Comparison of ENCODE assay signal across 8 cellular contexts in genomic region chr7:114931656-114932011, GRCh38. TPM values are rescaled to one million over a fixed set of nuclear protein-coding genes. Genes with fewer than 3 reads are reported as not detected.
DNase-seq lines count a peak whose midpoint lies in the region; ATAC-seq and TF ChIP-seq lines count a peak whose summit lies in the region.

No MANE protein-coding gene starts in this region.

- intact Hi-C loops in CD4-positive, alpha-beta T cell (cut with DNase I, micrococcal nuclease), result loop anchor here in 1 of 2 experiments (1.0 kb wide), 1 partner anchor 8 kb away; no protein-coding TSS in a partner anchor

- no peaks in the 10 kb centered on the region for H3K36me3 Mint-ChIP-seq in CD4-positive, alpha-beta T cell (ENCODE audit: low read depth)
- peaks cover 20% of the 10 kb centered on the region for H3K36me3 Mint-ChIP-seq in activated naive CD8-positive, alpha-beta T cell treated with anti-CD3 and anti-CD28 coated beads, Interleukin-2, amount 50 U/mL, for 24 hours (ENCODE audit: low read depth)

- peaks cover 38% of the 10 kb centered on the region for H3K4me1 Mint-ChIP-seq in CD4-positive, alpha-beta T cell (ENCODE audit: low read depth)
- H3K4me1 Mint-ChIP-seq in activated naive CD8-positive, alpha-beta T cell treated with anti-CD3 and anti-CD28 coated beads, Interleukin-2, amount 50 U/mL, for 24 hours, result peaks cover 36% of the 10 kb centered on the region

- POLR2A ChIA-PET in CD4-positive, alpha-beta T cell (lab: Charles Lee), result interaction anchor here (1.3 to 1.9 kb wide), 3 partner anchors 8 to 19 kb away, joined by 3 to 13 read pairs (median 6); partner anchors contain the start of gene MDFIC

- H3K4me3 Mint-ChIP-seq in CD4-positive, alpha-beta T cell, result peak overlapping the region; percentile 85
- H3K4me3 Mint-ChIP-seq in activated naive CD8-positive, alpha-beta T cell treated with anti-CD3 and anti-CD28 coated beads, Interleukin-2, amount 50 U/mL, for 24 hours, result no peak overlapping the region

- CTCF ChIA-PET in CD4-positive, alpha-beta T cell (lab: Charles Lee), result interaction anchor here (0.7 to 1.8 kb wide), 6 partner anchors 8 to 78 kb away, joined by 3 to 11 read pairs (median 3); no protein-coding TSS in a partner anchor

- no peaks in the 10 kb centered on the region for H3K9me3 ChIP-seq in CD4-positive, alpha-beta T cell (ENCODE audit: control insufficient read depth, low read length)

- H3K27me3 Mint-ChIP-seq in CD4-positive, alpha-beta T cell, result no peaks in the 10 kb centered on the region
- H3K27me3 Mint-ChIP-seq in activated naive CD8-positive, alpha-beta T cell treated with anti-CD3 and anti-CD28 coated beads, Interleukin-2, amount 50 U/mL, for 24 hours, result no peaks in the 10 kb centered on the region

- no peak overlapping the region for H3K27ac Mint-ChIP-seq in CD4-positive, alpha-beta T cell
- H3K27ac Mint-ChIP-seq in activated naive CD8-positive, alpha-beta T cell treated with anti-CD3 and anti-CD28 coated beads, Interleukin-2, amount 50 U/mL, for 24 hours, result no peak overlapping the region

- peak in 3 of 10 experiments; percentile 9 to 24 (median 10) for DNase-seq in CD4-positive, alpha-beta T cell
- DNase-seq in activated naive CD8-positive, alpha-beta T cell treated with anti-CD3 and anti-CD28 coated beads, Interleukin-2, amount 50 U/mL, for 24 hours, result no peak
- DNase-seq in A172 (ENCODE audit: low spot score), result no peak
- no peak for DNase-seq in NOMO-1 (lab: John Stamatoyannopoulos, UW; ENCODE audit: unreplicated experiment in 2 of 2)
- DNase-seq in NCI-H1048 (lab: John Stamatoyannopoulos, UW), result no peak
- no peak for DNase-seq in omental fat pad (ENCODE audit: low spot score)

- ATAC-seq in CD4-positive, alpha-beta T cell (ENCODE audit: poor library complexity), result peak; percentile 80
- peak; percentile 74 for ATAC-seq in GM19452 (IDR thresholded peaks at IDR 0.05; ENCODE audit: unreplicated experiment)
- peak; percentile 89 for ATAC-seq in HG03354 (IDR thresholded peaks at IDR 0.05; ENCODE audit: poor library complexity, severe bottlenecking, unreplicated experiment)
- ATAC-seq in activated naive CD8-positive, alpha-beta T cell treated with anti-CD3 and anti-CD28 coated beads, Interleukin-2, amount 50 U/mL, for 24 hours, result peak; percentile 76
- ATAC-seq in omental fat pad (ENCODE audit: low FRiP score), result no peak

- no peaks in the 10 kb centered on the region for H3K27me3 ChIP-seq in CD4-positive, alpha-beta T cell (ENCODE audit: control insufficient read depth, insufficient read depth, low read length)

- no peak for TF ChIP-seq CTCF in CD4-positive, alpha-beta T cell (IDR thresholded peaks at IDR 0.05)
- no peak for TF ChIP-seq CTCF in omental fat pad (IDR thresholded peaks at IDR 0.05)

- peak overlapping the region; percentile 48 for H3K27ac ChIP-seq in CD4-positive, alpha-beta T cell (ENCODE audit: low read depth, low read length)

- H3K9me3 Mint-ChIP-seq in CD4-positive, alpha-beta T cell, result no peaks in the 10 kb centered on the region
- no peaks in the 10 kb centered on the region for H3K9me3 Mint-ChIP-seq in activated naive CD8-positive, alpha-beta T cell treated with anti-CD3 and anti-CD28 coated beads, Interleukin-2, amount 50 U/mL, for 24 hours

RNA-seq across cellular contexts. Expression of gene MDFIC, which starts 9.7 kb away (rescaled TPM):
- total RNA-seq in CD4-positive, alpha-beta T cell, result 10 to 100 TPM; 25.9 to 27.1 TPM
- total RNA-seq in A172 (2014; rRNA removed; shearing (Covaris generic)), result 25.2 and 37.7 TPM in 2 replicates
- 100 to 1,000 TPM in 1 of 4 donors, 10 to 100 TPM in 3; 46.7 to 176 (median 79.2) TPM for total RNA-seq in omental fat pad
